20 cellular contexts compared by ENCODE assay signal in genomic region chr7:120729300-120729699, GRCh38.
DNase-seq lines count a peak whose midpoint lies in the region.
"Had no signal": no experiment of that assay in that cellular context is flagged by ENCODE, and none has a peak within 500 bp of the region (broad histone marks: within the 10 kb centered on the region; RNA-seq: fewer than 3 reads in every experiment).

No MANE protein-coding gene starts in this region.

- in situ Hi-C loops in G401 (cut with HindIII; ENCODE audit: low sequenced_read_pairs) = no loop called here

- DNase-seq in G401 (ENCODE audit: low spot score) (peak; percentile 97), NCI-H69 (lab: John Stamatoyannopoulos, UW) (peak; percentile 73), cerebellum (ENCODE audit: low spot score) (peak; percentile 68), mucosa of gallbladder (ENCODE audit: low spot score) (peak; percentile 52), HuH-7 (ENCODE audit: low spot score) (no peak), medulla oblongata (ENCODE audit: extremely low spot score) (no peak), NCI-H2029 treated with DMSO at 0.1 percent for 48 hours (lab: John Stamatoyannopoulos, UW) (no peak)
- DNase-seq in stimulated activated CD8-positive, alpha-beta memory T cell treated with anti-CD3 and anti-CD28 coated beads, Interleukin-4, amount 100 ng/mL, for 48 hours = no peak
- DNase-seq: activated CD4-positive, alpha-beta memory T cell treated with anti-CD3 and anti-CD28 coated beads, Interleukin-2, amount 10 ng/mL, durations not matched to agents 7 days and 5 days; activated gamma-delta T cell; activated T-cell treated with anti-CD3 and anti-CD28 coated beads for 4 hours; dermis blood vessel endothelial cell; hippocampal formation; lower lobe of right lung; NCI-H1436; NCI-H526; RPMI8226; stimulated activated CD4-positive, alpha-beta T cell treated with anti-CD3 and anti-CD28 coated beads, Interleukin-15, amount 100 ng/mL, for 24 hours; upper lobe of left lung; WERI-Rb-1 had no signal

Comparison
In these comparisons a context has a peak if more than half of its experiments do, and no peak if none do; other contexts are left out.
1. DNase-seq: peak in G401 (single experiment), NCI-H69 (single experiment), cerebellum (single experiment) and mucosa of gallbladder (single experiment); none in stimulated activated CD8-positive, alpha-beta memory T cell treated with anti-CD3 and anti-CD28 coated beads, Interleukin-4, amount 100 ng/mL, for 48 hours (single experiment), HuH-7 (single experiment), medulla oblongata (single experiment) and NCI-H2029 treated with DMSO at 0.1 percent for 48 hours (single experiment).